2 cellular contexts compared by ENCODE assay signal in the genomic region with DNA sequence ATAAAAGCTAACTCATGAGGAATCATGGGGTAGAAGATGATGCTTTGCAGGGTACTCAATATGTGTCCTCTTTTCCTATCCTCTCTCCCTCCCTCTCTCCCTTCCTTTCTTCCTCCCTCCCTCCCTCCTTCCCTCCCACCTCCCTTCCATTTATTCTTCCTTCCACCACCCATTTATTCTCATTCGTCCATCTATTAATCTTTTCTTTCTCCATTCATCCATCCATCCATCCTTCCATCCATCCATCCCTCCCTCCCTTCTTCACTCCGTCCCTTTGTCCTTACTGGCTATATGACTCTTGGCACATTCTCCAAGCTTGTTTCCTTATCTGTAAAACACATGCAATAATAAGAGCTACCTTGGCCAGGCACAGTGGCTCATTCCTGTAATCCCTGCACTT.
A peak's percentile ranks its signal among the peaks of the same experiment; 100 is the strongest.
TF ChIP-seq lines count a peak whose summit lies in the region.

No MANE protein-coding gene starts in this region.

TF ChIP-seq in HepG2, 621 proteins besides CTCF, POLR2A, EP300 and RAD21:
- TF ChIP-seq ZNF446 (CRISPR knock-in tag; IDR thresholded peaks at IDR 0.05) (no peak), HNRNPK (IDR thresholded peaks at IDR 0.05; ENCODE audit: low read depth, low read length, poor library complexity, severe bottlenecking) (peak; percentile 86)

TF ChIP-seq in HEK293, 187 proteins besides CTCF, POLR2A, EP300 and RAD21:
- TF ChIP-seq GLIS1 (tag by site-specific recombination; IDR thresholded peaks at IDR 0.05) (no peak), ZNF777 (tag by site-specific recombination; IDR thresholded peaks at IDR 0.05; ENCODE audit: borderline replicate concordance) (no peak), ZNF529 (tag by site-specific recombination; IDR thresholded peaks at IDR 0.05; ENCODE audit: insufficient replicate concordance) (no peak), ZNF433 (tag by site-specific recombination; IDR thresholded peaks at IDR 0.05; ENCODE audit: low read depth) (no peak), ZNF366 (tag by site-specific recombination; conservative IDR thresholded peaks at IDR 0.05) (peak; percentile 94), SALL2 (tag by site-specific recombination; IDR thresholded peaks at IDR 0.05; ENCODE audit: borderline replicate concordance) (no peak)
- TF ChIP-seq, protein P1, sequence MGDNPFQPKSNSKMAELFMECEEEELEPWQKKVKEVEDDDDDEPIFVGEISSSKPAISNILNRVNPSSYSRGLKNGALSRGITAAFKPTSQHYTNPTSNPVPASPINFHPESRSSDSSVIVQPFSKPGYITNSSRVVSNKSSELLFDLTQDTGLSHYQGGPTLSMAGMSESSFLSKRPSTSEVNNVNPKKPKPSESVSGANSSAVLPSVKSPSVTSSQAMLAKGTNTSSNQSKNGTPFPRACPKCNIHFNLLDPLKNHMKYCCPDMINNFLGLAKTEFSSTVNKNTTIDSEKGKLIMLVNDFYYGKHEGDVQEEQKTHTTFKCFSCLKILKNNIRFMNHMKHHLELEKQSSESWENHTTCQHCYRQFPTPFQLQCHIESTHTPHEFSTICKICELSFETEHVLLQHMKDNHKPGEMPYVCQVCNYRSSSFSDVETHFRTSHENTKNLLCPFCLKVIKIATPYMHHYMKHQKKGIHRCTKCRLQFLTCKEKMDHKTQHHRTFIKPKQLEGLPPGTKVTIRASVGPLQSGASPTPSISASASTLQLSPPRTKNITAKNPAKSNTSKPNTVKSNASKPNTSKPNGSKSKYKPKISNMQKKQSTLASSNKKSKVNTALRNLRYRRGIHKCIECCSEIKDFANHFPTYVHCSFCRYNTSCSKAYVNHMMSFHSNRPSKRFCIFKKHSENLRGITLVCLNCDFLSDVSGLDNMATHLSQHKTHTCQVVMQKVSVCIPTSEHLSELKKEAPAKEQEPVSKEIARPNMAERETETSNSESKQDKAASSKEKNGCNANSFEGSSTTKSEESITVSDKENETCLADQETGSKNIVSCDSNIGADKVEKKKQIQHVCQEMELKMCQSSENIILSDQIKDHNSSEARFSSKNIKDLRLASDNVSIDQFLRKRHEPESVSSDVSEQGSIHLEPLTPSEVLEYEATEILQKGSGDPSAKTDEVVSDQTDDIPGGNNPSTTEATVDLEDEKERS (tag by site-specific recombination; IDR thresholded peaks at IDR 0.05): no peak
